8 cellular contexts compared by ENCODE assay signal in the genomic region with DNA sequence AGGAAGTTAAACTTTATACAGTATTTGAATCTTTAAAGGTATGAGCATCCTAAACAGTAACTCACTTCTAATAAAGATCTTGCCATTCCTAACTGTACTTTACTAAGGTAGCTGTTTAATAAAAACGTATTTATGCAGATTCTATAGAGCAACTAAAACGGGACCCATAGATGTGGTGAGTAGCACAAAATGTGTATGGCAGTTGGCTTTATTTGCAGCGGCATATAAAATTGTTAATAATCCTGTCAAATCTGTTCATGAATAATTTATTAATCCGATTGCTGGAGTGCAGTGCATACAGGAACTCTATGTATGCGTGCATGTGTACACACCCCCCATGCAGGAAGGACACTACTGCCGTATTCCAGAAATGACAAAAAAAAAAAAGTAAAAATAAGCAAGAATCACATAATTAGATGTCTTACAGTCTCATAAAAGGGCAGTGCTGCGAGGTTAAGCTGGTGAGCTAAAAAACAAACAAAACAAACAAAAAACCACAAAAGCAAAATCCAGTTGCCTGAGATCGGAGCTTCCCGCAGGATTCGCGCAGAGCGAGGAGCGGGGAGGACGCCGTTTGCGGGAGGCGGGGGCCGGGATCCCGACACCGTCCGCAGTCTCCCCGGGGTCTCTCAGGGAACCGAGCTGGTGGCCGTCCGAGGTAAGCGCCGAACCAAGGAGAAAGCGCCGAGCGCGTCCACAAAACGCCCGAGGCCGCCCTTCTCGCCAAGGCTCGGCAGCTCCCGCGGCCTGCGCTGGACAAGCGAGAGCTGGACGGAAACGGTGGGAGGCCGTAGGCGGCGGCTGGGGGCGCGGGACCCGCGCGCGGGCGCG. TPM values are rescaled to one million over a fixed set of nuclear protein-coding genes. Genes with fewer than 3 reads are reported as not detected.
DNase-seq lines count a peak whose midpoint lies in the region; ATAC-seq and TF ChIP-seq lines count a peak whose summit lies in the region.

No MANE protein-coding gene starts in this region.

- no peaks in the 10 kb centered on the region for H3K79me2 ChIP-seq in GM23338 (replicated peaks; ENCODE audit: insufficient read depth)
- peaks cover 8% of the 10 kb centered on the region for H3K79me2 ChIP-seq in mammary epithelial cell (ENCODE audit: insufficient read depth, low read length)

- peaks cover 3% of the 10 kb centered on the region; the same call in 2 of the 3 replicates for H3K36me3 Mint-ChIP-seq in GM23338 (ENCODE audit: low read depth)

- CTCF ChIA-PET in mammary epithelial cell (lab: Charles Lee; ENCODE audit: low non-redundant PET) = interaction anchor here (0.6 kb wide), 1 partner anchor 673 kb away, joined by 3 read pairs; no protein-coding TSS in a partner anchor

- H3K4me3 ChIP-seq in GM23338 (peak overlapping the region; percentile 61), LNCaP clone FGC (ENCODE audit: low read depth, low read length) (peak overlapping the region; percentile 91), mammary epithelial cell (replicated peaks in 1 of 3; ENCODE audit: insufficient read depth in 1 of 3, low read depth in 2 of 3, low read length in 3 of 3) (peak overlapping the region; percentile 75 to 92 (median 78)), lung (peak overlapping the region; percentile 90), tibial nerve (peak overlapping the region; percentile 64 to 90 (median 84))

- H3K9me3 Mint-ChIP-seq in GM23338 = peaks cover 5% of the 10 kb centered on the region; the same call in 2 of the 3 replicates

- in situ Hi-C loops in mammary epithelial cell (cut with MboI; ENCODE audit: low sequenced_read_pairs in 2 of 2) = loop anchor here in 1 of 2 donors (10.0 kb wide), 1 partner anchor 311 kb away; the partner anchor contains the start of gene DNAJC1

- peaks cover 21% of the 10 kb centered on the region for H3F3A ChIP-seq in GM23338 (replicated peaks; ENCODE audit: low read depth)

- H3K36me3 ChIP-seq in GM23338 (ENCODE audit: insufficient read depth) (no peaks in the 10 kb centered on the region), mammary epithelial cell (ENCODE audit: insufficient read depth, low read length) (no peaks in the 10 kb centered on the region), lung (ENCODE audit: control insufficient read depth in 2 of 2, insufficient read depth in 2 of 2, low read length in 2 of 2) (no peaks in the 10 kb centered on the region), tibial nerve (no peaks in the 10 kb centered on the region)

- no peaks in the 10 kb centered on the region for H3K9me2 ChIP-seq in GM23338 (ENCODE audit: insufficient read depth)

- intact Hi-C loops in mammary epithelial cell (cut with micrococcal nuclease) = loop anchor here (1.0 to 10.0 kb wide), 5 partner anchors 69 to 818 kb away; partner anchors contain the start of genes DNAJC1 and SKIDA1

- TF ChIP-seq POLR2A in tibial nerve (IDR thresholded peaks at IDR 0.05) = no peak

- peaks cover 90% of the 10 kb centered on the region for H3K27me3 ChIP-seq in GM23338 (ENCODE audit: insufficient read depth)
- H3K27me3 ChIP-seq in mammary epithelial cell (ENCODE audit: insufficient read depth, low read length) = no peaks in the 10 kb centered on the region
- H3K27me3 ChIP-seq in lung (ENCODE audit: control insufficient read depth, insufficient read depth) = no peaks in the 10 kb centered on the region
- no peaks in the 10 kb centered on the region for H3K27me3 ChIP-seq in tibial nerve

- dilution Hi-C loops in mammary epithelial cell (cut with HindIII; ENCODE audit: low sequenced_read_pairs) = no loop called here

- no peak overlapping the region for H3K27ac Mint-ChIP-seq in GM23338

- DNase-seq in NCI-H1092 treated with DMSO at 0.1 percent for 48 hours (lab: John Stamatoyannopoulos, UW) (peak; percentile 77), NCI-H1092 (lab: John Stamatoyannopoulos, UW) (no peak), GM23338 (ENCODE audit: low spot score) (peak; percentile 87), LNCaP clone FGC (ENCODE audit: low read depth) (no peak), mammary epithelial cell (no peak), lung (ENCODE audit: low spot score) (peak; percentile 42), tibial nerve (ENCODE audit: low spot score in 2 of 2) (peak in 1 of 2 donors; percentile 14), NCI-H774 (lab: John Stamatoyannopoulos, UW) (no peak)

- H3K4me1 ChIP-seq in GM23338 (ENCODE audit: insufficient read depth) = peaks cover 45% of the 10 kb centered on the region
- peaks cover 16% of the 10 kb centered on the region for H3K4me1 ChIP-seq in mammary epithelial cell (ENCODE audit: insufficient read depth, low read length)
- H3K4me1 ChIP-seq in lung (ENCODE audit: control insufficient read depth in 2 of 2, insufficient read depth in 2 of 2, low read length in 2 of 2) = no peaks in the 10 kb centered on the region
- peaks cover 0 to 40% (median 11%) of the 10 kb centered on the region in 4 donors for H3K4me1 ChIP-seq in tibial nerve

- TSS peak; percentile 43 for BruUV-seq in mammary epithelial cell (replicated peaks; lab: Mats Ljungman, UMichigan)

- peak overlapping the region; percentile 83 for H3K4me2 ChIP-seq in GM23338
- peak overlapping the region; percentile 88 for H3K4me2 ChIP-seq in mammary epithelial cell (ENCODE audit: insufficient read depth, low read depth, low read length)

- H2AFZ ChIP-seq in GM23338 = peak overlapping the region; percentile 45; the same call in 1 of the 2 replicates
- peak overlapping the region; percentile 90 for H2AFZ ChIP-seq in mammary epithelial cell (ENCODE audit: low read depth, low read length)

- TF ChIP-seq CTCF in GM23338 (conservative IDR thresholded peaks at IDR 0.05; ENCODE audit: low read depth in 2 of 2) (no peak), LNCaP clone FGC (IDR thresholded peaks at IDR 0.05; ENCODE audit: control insufficient read depth, extremely low read depth, insufficient read depth) (no peak), mammary epithelial cell (conservative IDR thresholded peaks at IDR 0.05 in 1 of 2, IDR thresholded peaks at IDR 0.05 in 1 of 2; ENCODE audit: extremely low read depth in 1 of 2, insufficient read depth in 1 of 2, low read depth in 1 of 2, low read length in 2 of 2) (no peak), lung (IDR thresholded peaks at IDR 0.05; ENCODE audit: control extremely low read depth, extremely low read depth) (no peak), tibial nerve (IDR thresholded peaks at IDR 0.05) (no peak)

- WGBS in mammary epithelial cell (ENCODE audit: low coverage, missing lambda C conversion rate) = 5% methylated on average over 37 of the region's 53 CpGs
- WGBS in lung, 2 donors = 1% methylated on average over 49 to 53 of the region's 53 CpGs
- WGBS in tibial nerve, 2 donors = 1% methylated on average over 44 to 52 of the region's 53 CpGs

- peak; percentile 55 for ATAC-seq in GM23338
- peak; percentile 2 for ATAC-seq in lung (ENCODE audit: insufficient read depth, low FRiP score)

- peak overlapping the region; percentile 81 for H3K9ac ChIP-seq in mammary epithelial cell (ENCODE audit: insufficient read depth, low read length)

- TF ChIP-seq EP300 in tibial nerve (IDR thresholded peaks at IDR 0.05) = no peak

- peak overlapping the region; percentile 84 for H3K4me3 Mint-ChIP-seq in GM23338

- peaks cover 29% of the 10 kb centered on the region for H3K4me1 Mint-ChIP-seq in GM23338

- H3K27me3 Mint-ChIP-seq in GM23338 (ENCODE audit: insufficient read depth, low read depth, poor library complexity) = peaks cover 62% of the 10 kb centered on the region

- H4K20me1 ChIP-seq in GM23338 (replicated peaks; ENCODE audit: insufficient read depth) (peaks cover 21% of the 10 kb centered on the region), mammary epithelial cell (ENCODE audit: insufficient read depth, low read length) (no peaks in the 10 kb centered on the region)

- H3K27ac ChIP-seq in GM23338 (ENCODE audit: low read depth) (no peak overlapping the region), mammary epithelial cell (ENCODE audit: insufficient read depth, low read depth, low read length) (peak overlapping the region; percentile 86), lung (ENCODE audit: low read depth in 1 of 2, low read length in 1 of 2) (peak overlapping the region; percentile 94 to 97), tibial nerve (peak overlapping the region; percentile 94 to 97 (median 96))

- H3K9me3 ChIP-seq in mammary epithelial cell (replicated peaks; ENCODE audit: insufficient read depth, low read length) (no peaks in the 10 kb centered on the region), lung (ENCODE audit: control insufficient read depth in 2 of 2, insufficient read depth in 1 of 2, low read length in 1 of 2) (no peaks in the 10 kb centered on the region), tibial nerve (no peaks in the 10 kb centered on the region)

RNA-seq across cellular contexts. Expression of gene COMMD3, which starts 0.5 kb away (rescaled TPM):
- total RNA-seq in GM23338 (2014; rRNA removed; shearing (Covaris generic)) = 1.1 and 2.5 TPM in 2 replicates
- polyA plus RNA-seq in GM23338 (2016; fragmentation: Nextera tagmentation; extraction: Ambion mirVana) (5.2 and 6.0 TPM in 2 replicates), mammary epithelial cell (22.5 TPM), lung (10 to 100 TPM; 40.6 to 61.2 TPM)
- total RNA-seq in mammary epithelial cell (10 to 100 TPM; 26.7 to 48.5 TPM), lung (10 to 100 TPM; 51.2 to 70.3 TPM), tibial nerve (10 to 100 TPM; 17.2 to 28.2 (median 23.8) TPM)
- polyA minus RNA-seq in mammary epithelial cell = 16.0 TPM

RNA-seq across cellular contexts. Expression of gene BMI1, which starts 5.2 kb away (rescaled TPM):
- total RNA-seq in GM23338 (2014; rRNA removed; shearing (Covaris generic)) = 9.7 and 10.7 TPM in 2 replicates
- 2.0 and 2.3 TPM in 2 replicates for polyA plus RNA-seq in GM23338 (2016; fragmentation: Nextera tagmentation; extraction: Ambion mirVana)
- total RNA-seq in mammary epithelial cell = 10 to 100 TPM; 35.5 to 42.0 TPM
- polyA plus RNA-seq in mammary epithelial cell = 19.0 TPM
- polyA minus RNA-seq in mammary epithelial cell = 90.3 TPM
- total RNA-seq in lung = 10 to 100 TPM; 40.8 to 81.1 TPM
- 10 to 100 TPM; 21.9 to 22.5 TPM for polyA plus RNA-seq in lung
- total RNA-seq in tibial nerve = 100 to 1,000 TPM in 1 of 4 donors, 10 to 100 TPM in 3; 60.8 to 109 (median 67.8) TPM

RNA-seq across cellular contexts. Expression of gene SPAG6, which starts 29.6 kb away (rescaled TPM):
- total RNA-seq in GM23338 (2014; rRNA removed; shearing (Covaris generic)) = 0.12 TPM in 1 of 2 replicates, not detected in the other
- polyA plus RNA-seq in GM23338 (2016; fragmentation: Nextera tagmentation; extraction: Ambion mirVana) = 0.21 and 0.33 TPM in 2 replicates
- not detected for total RNA-seq in mammary epithelial cell
- polyA plus RNA-seq in mammary epithelial cell = not detected
- polyA minus RNA-seq in mammary epithelial cell = not detected
- total RNA-seq in lung = 10 to 100 TPM; 34.2 to 40.1 TPM
- polyA plus RNA-seq in lung = 10 to 100 TPM; 12.2 to 13.1 TPM
- not detected for total RNA-seq in tibial nerve

Comparison
In these comparisons a context has a peak if more than half of its experiments do, and no peak if none do; other contexts are left out.
1. DNase-seq: peak in NCI-H1092 treated with DMSO at 0.1 percent for 48 hours (single experiment), GM23338 (single experiment) and lung (single experiment); none in NCI-H1092 (single experiment), LNCaP clone FGC (single experiment), mammary epithelial cell (single experiment) and NCI-H774 (single experiment).
2. RNA of gene SPAG6, which starts 29.6 kb away (total RNA-seq): 34.2 to 40.1 TPM in lung; 0.12 TPM in GM23338, not detected in mammary epithelial cell and not detected in tibial nerve; every median in the first group is over 10 times any median in the second.
3. Peak in every context shown above with its lines, with median percentiles within 50 percentile points of each other: H3K4me3 ChIP-seq.